1 cellular context compared by ENCODE assay signal in the genomic region with DNA sequence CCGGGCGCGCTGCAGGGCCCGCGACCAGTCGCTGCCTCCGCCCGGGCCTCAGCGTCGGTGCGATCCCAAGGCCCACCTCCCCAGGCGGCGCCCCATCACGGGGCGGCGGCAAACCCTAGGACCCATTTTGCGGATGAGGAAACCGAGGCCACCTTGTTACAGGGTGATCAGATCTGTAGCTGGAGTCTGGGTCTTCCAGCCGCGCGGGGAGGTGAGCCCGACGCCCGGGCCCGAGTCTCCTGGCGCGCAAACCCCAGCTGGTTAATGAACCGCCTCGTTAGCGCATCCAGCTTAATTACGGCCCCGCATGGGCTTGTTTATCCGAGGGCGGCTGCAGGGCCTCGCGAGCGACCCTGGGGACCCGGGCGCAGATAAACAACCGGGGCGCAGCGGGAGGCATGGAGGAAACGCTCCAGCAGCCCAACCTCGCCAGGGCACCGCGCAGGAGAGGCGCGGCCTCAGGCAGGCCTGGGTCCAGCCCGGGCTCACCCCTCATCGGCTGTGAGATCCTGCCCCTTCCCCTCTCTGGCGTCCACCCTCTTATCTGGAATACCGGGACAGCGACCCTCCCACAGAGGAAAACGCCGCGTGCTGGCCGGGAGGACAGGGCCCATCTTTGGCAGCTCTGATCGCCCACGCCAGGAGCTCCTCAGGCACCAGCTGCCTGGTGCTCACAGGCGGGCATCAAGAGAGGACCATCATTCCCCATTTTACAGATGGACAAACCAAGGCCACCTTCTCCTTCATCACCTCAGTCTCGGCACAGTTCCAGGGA.
A peak's percentile ranks its signal among the peaks of the same experiment; 100 is the strongest.
TF ChIP-seq lines count a peak whose summit lies in the region.

No MANE protein-coding gene starts in this region.

TF ChIP-seq in GM12878, 131 proteins besides CTCF, POLR2A, EP300 and RAD21:
- TF ChIP-seq ESRRA (IDR thresholded peaks at IDR 0.05; ENCODE audit: low read length) (no peak), LARP7 (IDR thresholded peaks at IDR 0.05) (0 out of 2 replicates have a peak, but pooled peaks have one; percentile 53)
TF ChIP-seq in GM12878: peak in this region for 1.
